1 cellular context compared by ENCODE assay signal in genomic region chr7:106598663-106599342, GRCh38.
TF ChIP-seq lines count a peak whose summit lies in the region.

No MANE protein-coding gene starts in this region.

TF ChIP-seq in K562, 482 proteins besides CTCF, POLR2A, EP300 and RAD21 (continued from another document and continues in another):
- TF ChIP-seq VEZF1 (CRISPR knock-in tag; IDR thresholded peaks at IDR 0.05): peak; percentile 21; the same call in 1 of the 2 replicates
- no peak for TF ChIP-seq ZNF197 (CRISPR knock-in tag; IDR thresholded peaks at IDR 0.05; ENCODE audit: low read depth)
- peak; percentile 99 for TF ChIP-seq RFX5 (IDR thresholded peaks at IDR 0.05; ENCODE audit: low read depth, low read length)
- peak; percentile 90 for TF ChIP-seq KAT8 (IDR thresholded peaks at IDR 0.05; ENCODE audit: low read depth)
- TF ChIP-seq PHB (CRISPR knock-in tag; IDR thresholded peaks at IDR 0.05): no peak
- TF ChIP-seq ZBTB5 (IDR thresholded peaks at IDR 0.05): no peak
- peak; percentile 77 for TF ChIP-seq RAD51 (IDR thresholded peaks at IDR 0.05; ENCODE audit: borderline replicate concordance, low read depth)
- peak; percentile 85; the same call in 1 of the 2 replicates for TF ChIP-seq ETS1 (conservative IDR thresholded peaks at IDR 0.05; ENCODE audit: control insufficient read depth, low read depth, low read length)
- peak; percentile 54 for TF ChIP-seq ZNF316 (IDR thresholded peaks at IDR 0.05)
- 0 out of 2 replicates have a peak, but pooled peaks have one; percentile 22 for TF ChIP-seq PTTG1 (tag; IDR thresholded peaks at IDR 0.05; ENCODE audit: low read depth)
- 0 out of 2 replicates have a peak, but pooled peaks have one; percentile 30 for TF ChIP-seq TCFL5 (CRISPR knock-in tag; conservative IDR thresholded peaks at IDR 0.05)
- no peak for TF ChIP-seq ZNF217 (CRISPR knock-in tag; IDR thresholded peaks at IDR 0.05)
- no peak for TF ChIP-seq ELF4 (CRISPR knock-in tag; IDR thresholded peaks at IDR 0.05)
- TF ChIP-seq RREB1 (CRISPR knock-in tag; IDR thresholded peaks at IDR 0.05): 0 out of 2 replicates have a peak, but pooled peaks have one; percentile 33
- TF ChIP-seq ELF2 (CRISPR knock-in tag; IDR thresholded peaks at IDR 0.05): no peak
- no peak for TF ChIP-seq ZNF785 (CRISPR knock-in tag; IDR thresholded peaks at IDR 0.05)
- no peak for TF ChIP-seq CEBPZ (IDR thresholded peaks at IDR 0.05; ENCODE audit: borderline replicate concordance, low read depth, low read length)
- no peak for TF ChIP-seq RBM15 (IDR thresholded peaks at IDR 0.05; ENCODE audit: insufficient read depth, low read length)
- no peak for TF ChIP-seq ZNF717 (CRISPR knock-in tag; IDR thresholded peaks at IDR 0.05)
- no peak for TF ChIP-seq ZSCAN32 (CRISPR knock-in tag; IDR thresholded peaks at IDR 0.05)
- TF ChIP-seq RBM17 (IDR thresholded peaks at IDR 0.05; ENCODE audit: borderline replicate concordance, low read depth, low read length): no peak
- 0 out of 2 replicates have a peak, but pooled peaks have one; percentile 39 for TF ChIP-seq DNMT1 (IDR thresholded peaks at IDR 0.05)
- TF ChIP-seq ELK3 (CRISPR knock-in tag; IDR thresholded peaks at IDR 0.05): no peak
- TF ChIP-seq ZNF263 (CRISPR knock-in tag; IDR thresholded peaks at IDR 0.05; ENCODE audit: borderline replicate concordance): no peak
- no peak for TF ChIP-seq HOXB6 (CRISPR knock-in tag; IDR thresholded peaks at IDR 0.05; ENCODE audit: borderline replicate concordance)
- peak; percentile 16; the same call in 1 of the 2 replicates for TF ChIP-seq ZEB2 (IDR thresholded peaks at IDR 0.05)
- peak; percentile 25; the same call in 1 of the 2 replicates for TF ChIP-seq TCF3 (CRISPR knock-in tag; IDR thresholded peaks at IDR 0.05)
- no peak for TF ChIP-seq ZFP1 (CRISPR knock-in tag; IDR thresholded peaks at IDR 0.05)
- peak; percentile 85 for TF ChIP-seq USF1 (CRISPR knock-in tag; IDR thresholded peaks at IDR 0.05)
- no peak for TF ChIP-seq HNRNPLL (IDR thresholded peaks at IDR 0.05; ENCODE audit: low read depth, low read length, poor library complexity, severe bottlenecking)
- 0 out of 2 replicates have a peak, but pooled peaks have one; percentile 19 for TF ChIP-seq POLR2AphosphoS5 (IDR thresholded peaks at IDR 0.05; ENCODE audit: control insufficient read depth, insufficient read depth, low read depth, low read length)
- TF ChIP-seq FOXM1 (IDR thresholded peaks at IDR 0.05; ENCODE audit: low read depth): 0 out of 2 replicates have a peak, but pooled peaks have one; percentile 18
- TF ChIP-seq FOXM1 (CRISPR knock-in tag; IDR thresholded peaks at IDR 0.05; ENCODE audit: low read depth): no peak
- no peak for TF ChIP-seq TEAD2 (tag; IDR thresholded peaks at IDR 0.05)
- TF ChIP-seq NFRKB (IDR thresholded peaks at IDR 0.05; ENCODE audit: low read depth): peak; percentile 72; the same call in 1 of the 2 replicates
- TF ChIP-seq SNRNP70 (optimal IDR thresholded peaks at IDR 0.05; ENCODE audit: low read depth, low read length): no peak
- peak; percentile 66 for TF ChIP-seq RBM25 (IDR thresholded peaks at IDR 0.05; ENCODE audit: low read depth, low read length, severe bottlenecking)
- TF ChIP-seq RFX1 (IDR thresholded peaks at IDR 0.05): no peak
- peak in 1 of 2 experiments; percentile 34; a peak in 2 of 4 replicates for TF ChIP-seq TBL1XR1 (IDR thresholded peaks at IDR 0.05; ENCODE audit: low read length in 2 of 2)
- 0 out of 2 replicates have a peak, but pooled peaks have one; percentile 56 for TF ChIP-seq SREBF1 (IDR thresholded peaks at IDR 0.05; ENCODE audit: borderline replicate concordance, low read depth, low read length)
- TF ChIP-seq ZNF143 (CRISPR knock-in tag; IDR thresholded peaks at IDR 0.05): peak; percentile 94
- TF ChIP-seq RBFOX2 (IDR thresholded peaks at IDR 0.05; ENCODE audit: low read depth, low read length): 0 out of 2 replicates have a peak, but pooled peaks have one; percentile 29
- peak; percentile 77; the same call in 1 of the 2 replicates for TF ChIP-seq KLF6 (CRISPR knock-in tag; IDR thresholded peaks at IDR 0.05; ENCODE audit: borderline replicate concordance)
- no peak for TF ChIP-seq NCOA6 (IDR thresholded peaks at IDR 0.05)
- TF ChIP-seq MNT (conservative IDR thresholded peaks at IDR 0.05): peak; percentile 47 to 83
- TF ChIP-seq ZNF76 (CRISPR knock-in tag; IDR thresholded peaks at IDR 0.05; ENCODE audit: borderline replicate concordance): 0 out of 2 replicates have a peak, but pooled peaks have one; percentile 38
- no peak for TF ChIP-seq IRF2 (CRISPR knock-in tag; IDR thresholded peaks at IDR 0.05)
